In genomic region chr9:133584559-133585476, GRCh38 we compare ENCODE assay signal across 12 cellular contexts. TPM values are rescaled to one million over a fixed set of nuclear protein-coding genes. Genes with fewer than 3 reads are reported as not detected.
DNase-seq lines count a peak whose midpoint lies in the region; ATAC-seq and TF ChIP-seq lines count a peak whose summit lies in the region.
"Had no signal": no experiment of that assay in that cellular context is flagged by ENCODE, and none has a peak within 500 bp of the region (broad histone marks: within the 10 kb centered on the region; RNA-seq: fewer than 3 reads in every experiment).

No MANE protein-coding gene starts in this region.

- H3K4me1 ChIP-seq in HEK293 (ENCODE audit: control insufficient read depth, insufficient read depth, low read length) = peaks cover 13% of the 10 kb centered on the region
- peaks cover 9% of the 10 kb centered on the region for H3K4me1 ChIP-seq in rectal smooth muscle tissue (ENCODE audit: control insufficient read depth, insufficient read depth, low read length)

- no peak overlapping the region for H3K9ac ChIP-seq in rectal smooth muscle tissue (ENCODE audit: low read length)

- POLR2A ChIA-PET in HEK293 (lab: Yijun Ruan, JAX) (interaction anchor here (1.0 kb wide), 1 partner anchor 555 kb away, joined by 3 read pairs; no protein-coding TSS in a partner anchor), MCF 10A (lab: Yijun Ruan, JAX) (interaction anchor here (0.6 kb wide), 1 partner anchor 208 kb away, joined by 4 read pairs; no protein-coding TSS in a partner anchor)

- BruUV-seq in MCF 10A (replicated peaks; lab: Mats Ljungman, UMichigan) = no TSS peak

- H3K36me3 ChIP-seq in HEK293 (ENCODE audit: control insufficient read depth in 2 of 2, insufficient read depth in 1 of 2, low read length in 2 of 2) (no peaks in the 10 kb centered on the region), rectal smooth muscle tissue (ENCODE audit: control insufficient read depth, insufficient read depth, low read length) (no peaks in the 10 kb centered on the region)
- H3K36me3 ChIP-seq: tibial artery had no signal

- intact Hi-C loops in MCF 10A (cut with micrococcal nuclease) = no loop called here

- H3K36me3 Mint-ChIP-seq in MCF 10A (ENCODE audit: insufficient read depth, unreplicated experiment) = peaks cover 6% of the 10 kb centered on the region

- no peak overlapping the region for H3K27ac Mint-ChIP-seq in MCF 10A (ENCODE audit: low read depth, unreplicated experiment)

- no peak for ATAC-seq in GM19463 (IDR thresholded peaks at IDR 0.05; ENCODE audit: unreplicated experiment)
- no peak for ATAC-seq in GM18858 (IDR thresholded peaks at IDR 0.05; ENCODE audit: unreplicated experiment)

- CTCF ChIA-PET in HEK293 (lab: Yijun Ruan, JAX) = interaction anchor here (0.6 kb wide), 1 partner anchor 14 kb away, joined by 3 read pairs; no protein-coding TSS in a partner anchor
- CTCF ChIA-PET in MCF 10A (lab: Yijun Ruan, JAX) = no interaction called here

- H3K27ac ChIP-seq in HEK293 (ENCODE audit: extremely low read depth, low read depth, low read length) (peak overlapping the region; percentile 77), coronary artery (peak overlapping the region in 1 of 2 donors; percentile 52), rectal smooth muscle tissue (ENCODE audit: low read depth, low read length) (peak overlapping the region; percentile 19)
- H3K27ac ChIP-seq: tibial artery had no signal

- peaks cover 38% of the 10 kb centered on the region for H3K27me3 Mint-ChIP-seq in MCF 10A (ENCODE audit: insufficient read depth, unreplicated experiment)

- H3K4me1 Mint-ChIP-seq in MCF 10A (ENCODE audit: insufficient read depth, unreplicated experiment) = no peaks in the 10 kb centered on the region

- no peaks in the 10 kb centered on the region for H3K9me3 ChIP-seq in HEK293 (ENCODE audit: control insufficient read depth, insufficient read depth, low read depth, low read length)
- H3K9me3 ChIP-seq: tibial artery had no signal

- DNase-seq in NCI-H2171 (lab: John Stamatoyannopoulos, UW) (peak; percentile 98), coronary artery (ENCODE audit: low spot score) (no peak), MCF 10A (ENCODE audit: unreplicated experiment) (no peak)
- DNase-seq in activated CD4-positive, alpha-beta T cell treated with anti-CD3 and anti-CD28 coated beads for 1 hour = no peak
- DNase-seq: activated effector memory CD4-positive, alpha-beta T cell treated with anti-CD3 and anti-CD28 coated beads, Interleukin-2, amount 50 U/mL, for 16 hours; IMR-90; tibial artery had no signal

- H3K9me3 Mint-ChIP-seq in MCF 10A (ENCODE audit: unreplicated experiment) = no peaks in the 10 kb centered on the region

- TF ChIP-seq CTCF in HEK293 (tag by site-specific recombination; IDR thresholded peaks at IDR 0.05) = no peak
- TF ChIP-seq CTCF in coronary artery (IDR thresholded peaks at IDR 0.05) = no peak
- no peak for TF ChIP-seq CTCF in MCF 10A (IDR thresholded peaks at IDR 0.05; ENCODE audit: unreplicated experiment)

- H3K4me3 ChIP-seq in HEK293 (ENCODE audit: low read depth, low read length) (no peak overlapping the region), coronary artery (peak overlapping the region; percentile 6), rectal smooth muscle tissue (ENCODE audit: low read length) (peak overlapping the region; percentile 5)
- H3K4me3 ChIP-seq: tibial artery had no signal

- H3K27me3 ChIP-seq in rectal smooth muscle tissue (ENCODE audit: control insufficient read depth, insufficient read depth, low read length) = no peaks in the 10 kb centered on the region

- no peak overlapping the region for H3K4me3 Mint-ChIP-seq in MCF 10A (ENCODE audit: unreplicated experiment)

TF ChIP-seq in HEK293, 187 proteins besides CTCF, POLR2A, EP300 and RAD21 (continues in another document):
- TF ChIP-seq ZNF423 (tag by site-specific recombination; IDR thresholded peaks at IDR 0.05) (peak; percentile 60; the same call in 1 of the 2 replicates), ZNF600 (tag by site-specific recombination; IDR thresholded peaks at IDR 0.05) (peak; percentile 82), ZBTB48 (tag by site-specific recombination; IDR thresholded peaks at IDR 0.05) (0 out of 2 replicates have a peak, but pooled peaks have one; percentile 30), GLIS1 (tag by site-specific recombination; IDR thresholded peaks at IDR 0.05) (peak; percentile 74; the same call in 1 of the 2 replicates), ZNF121 (tag by site-specific recombination; IDR thresholded peaks at IDR 0.05) (no peak), ZNF19 (tag by site-specific recombination; IDR thresholded peaks at IDR 0.05; ENCODE audit: low read depth) (no peak), OSR2 (tag by site-specific recombination; IDR thresholded peaks at IDR 0.05) (0 out of 2 replicates have a peak, but pooled peaks have one; percentile 50), ZFHX2 (tag by site-specific recombination; conservative IDR thresholded peaks at IDR 0.05) (peak; percentile 66), ZNF341 (tag by site-specific recombination; IDR thresholded peaks at IDR 0.05; ENCODE audit: low read depth) (peak; percentile 87), ZNF660 (tag by site-specific recombination; IDR thresholded peaks at IDR 0.05) (no peak), ZNF580 (tag by site-specific recombination; IDR thresholded peaks at IDR 0.05) (no peak), HOXA7 (CRISPR knock-in tag; IDR thresholded peaks at IDR 0.05; ENCODE audit: borderline replicate concordance) (no peak), ZNF629 (tag by site-specific recombination; IDR thresholded peaks at IDR 0.05) (peak; percentile 19; the same call in 1 of the 2 replicates), ZNF548 (tag by site-specific recombination; IDR thresholded peaks at IDR 0.05) (no peak), IKZF3 (tag by site-specific recombination; IDR thresholded peaks at IDR 0.05) (0 out of 2 replicates have a peak, but pooled peaks have one; percentile 61), ZNF664 (tag by site-specific recombination; IDR thresholded peaks at IDR 0.05) (no peak), ZBTB20 (tag by site-specific recombination; IDR thresholded peaks at IDR 0.05) (peak; percentile 19), ZNF335 (tag by site-specific recombination; conservative IDR thresholded peaks at IDR 0.05) (peak; percentile 89), KLF10 (tag by site-specific recombination; IDR thresholded peaks at IDR 0.05) (peak; percentile 54; the same call in 1 of the 2 replicates), ZSCAN30 (tag by site-specific recombination; IDR thresholded peaks at IDR 0.05) (peak; percentile 61; the same call in 1 of the 2 replicates)
- TF ChIP-seq, protein P1, sequence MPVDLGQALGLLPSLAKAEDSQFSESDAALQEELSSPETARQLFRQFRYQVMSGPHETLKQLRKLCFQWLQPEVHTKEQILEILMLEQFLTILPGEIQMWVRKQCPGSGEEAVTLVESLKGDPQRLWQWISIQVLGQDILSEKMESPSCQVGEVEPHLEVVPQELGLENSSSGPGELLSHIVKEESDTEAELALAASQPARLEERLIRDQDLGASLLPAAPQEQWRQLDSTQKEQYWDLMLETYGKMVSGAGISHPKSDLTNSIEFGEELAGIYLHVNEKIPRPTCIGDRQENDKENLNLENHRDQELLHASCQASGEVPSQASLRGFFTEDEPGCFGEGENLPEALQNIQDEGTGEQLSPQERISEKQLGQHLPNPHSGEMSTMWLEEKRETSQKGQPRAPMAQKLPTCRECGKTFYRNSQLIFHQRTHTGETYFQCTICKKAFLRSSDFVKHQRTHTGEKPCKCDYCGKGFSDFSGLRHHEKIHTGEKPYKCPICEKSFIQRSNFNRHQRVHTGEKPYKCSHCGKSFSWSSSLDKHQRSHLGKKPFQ (tag by site-specific recombination; IDR thresholded peaks at IDR 0.05) = peak; percentile 90
- TF ChIP-seq, protein P2, sequence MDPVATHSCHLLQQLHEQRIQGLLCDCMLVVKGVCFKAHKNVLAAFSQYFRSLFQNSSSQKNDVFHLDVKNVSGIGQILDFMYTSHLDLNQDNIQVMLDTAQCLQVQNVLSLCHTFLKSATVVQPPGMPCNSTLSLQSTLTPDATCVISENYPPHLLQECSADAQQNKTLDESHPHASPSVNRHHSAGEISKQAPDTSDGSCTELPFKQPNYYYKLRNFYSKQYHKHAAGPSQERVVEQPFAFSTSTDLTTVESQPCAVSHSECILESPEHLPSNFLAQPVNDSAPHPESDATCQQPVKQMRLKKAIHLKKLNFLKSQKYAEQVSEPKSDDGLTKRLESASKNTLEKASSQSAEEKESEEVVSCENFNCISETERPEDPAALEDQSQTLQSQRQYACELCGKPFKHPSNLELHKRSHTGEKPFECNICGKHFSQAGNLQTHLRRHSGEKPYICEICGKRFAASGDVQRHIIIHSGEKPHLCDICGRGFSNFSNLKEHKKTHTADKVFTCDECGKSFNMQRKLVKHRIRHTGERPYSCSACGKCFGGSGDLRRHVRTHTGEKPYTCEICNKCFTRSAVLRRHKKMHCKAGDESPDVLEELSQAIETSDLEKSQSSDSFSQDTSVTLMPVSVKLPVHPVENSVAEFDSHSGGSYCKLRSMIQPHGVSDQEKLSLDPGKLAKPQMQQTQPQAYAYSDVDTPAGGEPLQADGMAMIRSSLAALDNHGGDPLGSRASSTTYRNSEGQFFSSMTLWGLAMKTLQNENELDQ (tag by site-specific recombination; IDR thresholded peaks at IDR 0.05; ENCODE audit: low read depth) = no peak
- TF ChIP-seq, protein P3, sequence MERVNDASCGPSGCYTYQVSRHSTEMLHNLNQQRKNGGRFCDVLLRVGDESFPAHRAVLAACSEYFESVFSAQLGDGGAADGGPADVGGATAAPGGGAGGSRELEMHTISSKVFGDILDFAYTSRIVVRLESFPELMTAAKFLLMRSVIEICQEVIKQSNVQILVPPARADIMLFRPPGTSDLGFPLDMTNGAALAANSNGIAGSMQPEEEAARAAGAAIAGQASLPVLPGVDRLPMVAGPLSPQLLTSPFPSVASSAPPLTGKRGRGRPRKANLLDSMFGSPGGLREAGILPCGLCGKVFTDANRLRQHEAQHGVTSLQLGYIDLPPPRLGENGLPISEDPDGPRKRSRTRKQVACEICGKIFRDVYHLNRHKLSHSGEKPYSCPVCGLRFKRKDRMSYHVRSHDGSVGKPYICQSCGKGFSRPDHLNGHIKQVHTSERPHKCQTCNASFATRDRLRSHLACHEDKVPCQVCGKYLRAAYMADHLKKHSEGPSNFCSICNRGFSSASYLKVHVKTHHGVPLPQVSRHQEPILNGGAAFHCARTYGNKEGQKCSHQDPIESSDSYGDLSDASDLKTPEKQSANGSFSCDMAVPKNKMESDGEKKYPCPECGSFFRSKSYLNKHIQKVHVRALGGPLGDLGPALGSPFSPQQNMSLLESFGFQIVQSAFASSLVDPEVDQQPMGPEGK (tag by site-specific recombination; IDR thresholded peaks at IDR 0.05) = peak; percentile 78; the same call in 1 of the 2 replicates

RNA-seq across cellular contexts. Expression of gene FAM163B, which starts 24.4 kb away (rescaled TPM):
- not detected in 2 replicates for total RNA-seq in MCF 10A (2022)
- total RNA-seq: IMR-90; T-helper 2 cell treated with Interferon-gamma antibody and Interleukin-4, amounts not matched to agents 100 ng/mL and 5 ng/mL, for 36 hours had no signal

RNA-seq across cellular contexts. Expression of gene ADAMTSL2, which starts 50.3 kb away (rescaled TPM):
- total RNA-seq in MCF 10A (2022) = not detected in 2 replicates
- total RNA-seq: IMR-90; T-helper 2 cell treated with Interferon-gamma antibody and Interleukin-4, amounts not matched to agents 100 ng/mL and 5 ng/mL, for 36 hours had no signal

RNA-seq across cellular contexts. Expression of gene DBH, which starts 51.3 kb away (rescaled TPM):
- total RNA-seq in MCF 10A (2022) = not detected in 2 replicates
- total RNA-seq: IMR-90; T-helper 2 cell treated with Interferon-gamma antibody and Interleukin-4, amounts not matched to agents 100 ng/mL and 5 ng/mL, for 36 hours had no signal
